ENCODE assay signal across 13 cellular contexts in genomic region chr22:20654343-20655208, GRCh38.
"Had no signal": no experiment of that assay in that cellular context is flagged by ENCODE, and none has a peak within 500 bp of the region (broad histone marks: within the 10 kb centered on the region; RNA-seq: fewer than 3 reads in every experiment).

No MANE protein-coding gene starts in this region.

- H3K27ac Mint-ChIP-seq: activated CD4-positive, alpha-beta T cell treated with anti-CD3 and anti-CD28 coated beads, Interleukin-2, amount 10 ng/mL, durations not matched to agents 7 days and 5 days; activated naive CD4-positive, alpha-beta T cell treated with anti-CD3 and anti-CD28 coated beads, Interleukin-2, amount 50 U/mL, for 72 hours; brain; effector memory CD8-positive, alpha-beta T cell; naive B cell; T-helper 17 cell; WTC11 had no signal

- H3K4me3 Mint-ChIP-seq: activated CD4-positive, alpha-beta T cell treated with anti-CD3 and anti-CD28 coated beads, Interleukin-2, amount 10 ng/mL, durations not matched to agents 7 days and 5 days; brain; effector memory CD8-positive, alpha-beta T cell; naive B cell; T-helper 17 cell; WTC11 had no signal

- H3K36me3 ChIP-seq: sigmoid colon had no signal

- H3K9me3 ChIP-seq: sigmoid colon had no signal

- DNase-seq: activated CD4-positive, alpha-beta T cell treated with anti-CD3 and anti-CD28 coated beads, Interleukin-2, amount 10 ng/mL, durations not matched to agents 7 days and 5 days; activated effector memory CD4-positive, alpha-beta T cell treated with Interleukin-2 at 50 U/mL for 16 hours; activated T-cell treated with anti-CD3 and anti-CD28 coated beads, Interleukin-2, amount 50 U/mL, for 1 hour; amygdala; effector memory CD8-positive, alpha-beta T cell; naive B cell; sigmoid colon; stimulated activated naive CD4-positive, alpha-beta T cell; substantia nigra; T-helper 17 cell had no signal

- H3K9me3 Mint-ChIP-seq: activated CD4-positive, alpha-beta T cell treated with anti-CD3 and anti-CD28 coated beads, Interleukin-2, amount 10 ng/mL, durations not matched to agents 7 days and 5 days; activated naive CD4-positive, alpha-beta T cell treated with anti-CD3 and anti-CD28 coated beads, Interleukin-2, amount 50 U/mL, for 72 hours; effector memory CD8-positive, alpha-beta T cell; naive B cell had no signal

- H3K27me3 ChIP-seq: sigmoid colon had no signal

- H3K36me3 Mint-ChIP-seq: activated naive CD4-positive, alpha-beta T cell treated with anti-CD3 and anti-CD28 coated beads, Interleukin-2, amount 50 U/mL, for 72 hours; brain; naive B cell; WTC11 had no signal

- H3K4me3 ChIP-seq: sigmoid colon had no signal

- ATAC-seq: activated naive CD4-positive, alpha-beta T cell treated with anti-CD3 and anti-CD28 coated beads, Interleukin-2, amount 50 U/mL, for 72 hours; effector memory CD8-positive, alpha-beta T cell; T-helper 17 cell; WTC11 had no signal

- H3K27ac ChIP-seq: sigmoid colon had no signal

- H3K4me1 Mint-ChIP-seq: activated CD4-positive, alpha-beta T cell treated with anti-CD3 and anti-CD28 coated beads, Interleukin-2, amount 10 ng/mL, durations not matched to agents 7 days and 5 days; brain; naive B cell; WTC11 had no signal

- H3K4me1 ChIP-seq: sigmoid colon had no signal
